Comparison of ENCODE assay signal across 1 cellular context in genomic region chr21:45415188-45415942, GRCh38.
TF ChIP-seq lines count a peak whose summit lies in the region.

No MANE protein-coding gene starts in this region.

TF ChIP-seq in K562, 482 proteins besides CTCF, POLR2A, EP300 and RAD21:
- 0 out of 2 replicates have a peak, but pooled peaks have one; percentile 19 for TF ChIP-seq RBFOX2 (IDR thresholded peaks at IDR 0.05; ENCODE audit: low read depth, low read length)
- no peak for TF ChIP-seq ZC3H4 (CRISPR knock-in tag; IDR thresholded peaks at IDR 0.05; ENCODE audit: borderline replicate concordance)
TF ChIP-seq in K562: peak in this region for 1.
